Comparison of ENCODE assay signal across 35 cellular contexts in genomic region chr2:14018620-14019019, GRCh38.
"Had no signal": no experiment of that assay in that cellular context is flagged by ENCODE, and none has a peak within 500 bp of the region (broad histone marks: within the 10 kb centered on the region; RNA-seq: fewer than 3 reads in every experiment).

No MANE protein-coding gene starts in this region.

- H3K36me3 Mint-ChIP-seq: activated CD8-positive, alpha-beta memory T cell treated with anti-CD3 and anti-CD28 coated beads, Interleukin-2, amount 10 ng/mL, durations not matched to agents 7 days and 5 days; activated naive CD4-positive, alpha-beta T cell treated with anti-CD3 and anti-CD28 coated beads, Interleukin-2, amount 50 U/mL, for 72 hours; activated naive CD8-positive, alpha-beta T cell treated with anti-CD3 and anti-CD28 coated beads for 36 hours had no signal

- H3K27ac ChIP-seq: adrenal gland, body of pancreas, brain microvascular endothelial cell, breast epithelium, VCaP had no signal

- H3K4me3 Mint-ChIP-seq: activated B cell treated with CpG ODN at 0.5 μM for 24 hours; activated CD4-positive, alpha-beta memory T cell treated with anti-CD3 and anti-CD28 coated beads, Interleukin-2, amount 10 ng/mL, durations not matched to agents 7 days and 5 days; activated CD4-positive, alpha-beta T cell treated with anti-CD3 and anti-CD28 coated beads, Interleukin-2, amount 10 ng/mL, durations not matched to agents 7 days and 5 days; activated CD8-positive, alpha-beta memory T cell treated with anti-CD3 and anti-CD28 coated beads, Interleukin-2, amount 10 ng/mL, durations not matched to agents 7 days and 5 days; activated CD8-positive, alpha-beta T cell treated with anti-CD3 and anti-CD28 coated beads, Interleukin-2, amount 10 ng/mL, durations not matched to agents 7 days and 5 days; activated naive CD4-positive, alpha-beta T cell treated with anti-CD3 and anti-CD28 coated beads for 36 hours; activated naive CD8-positive, alpha-beta T cell treated with anti-CD3 and anti-CD28 coated beads for 36 hours; activated T-cell treated with anti-CD3 and anti-CD28 coated beads, Interleukin-2, amount 50 U/mL, for 24 hours; T-helper 1 cell treated with Interleukin-12 subunit alpha and Interleukin-12 subunit beta and Interleukin-4 antibody, amounts not matched to agents 30 μg/mL and 1 μg/mL, for 36 hours; T-helper 2 cell treated with Interferon-gamma antibody and Interleukin-4, amounts not matched to agents 5 μg/mL and 100 μg/mL, for 36 hours had no signal

- H3K9me3 Mint-ChIP-seq: activated B cell treated with CpG ODN at 0.5 μM for 24 hours; activated naive CD4-positive, alpha-beta T cell treated with anti-CD3 and anti-CD28 coated beads for 36 hours; activated naive CD8-positive, alpha-beta T cell treated with anti-CD3 and anti-CD28 coated beads for 36 hours; T-helper 1 cell treated with Interleukin-12 subunit alpha and Interleukin-12 subunit beta and Interleukin-4 antibody, amounts not matched to agents 30 μg/mL and 1 μg/mL, for 36 hours had no signal

- H3K27ac Mint-ChIP-seq: activated B cell treated with CpG ODN at 0.5 μM for 24 hours; activated CD4-positive, alpha-beta memory T cell treated with anti-CD3 and anti-CD28 coated beads, Interleukin-2, amount 10 ng/mL, durations not matched to agents 7 days and 5 days; activated CD4-positive, alpha-beta T cell treated with anti-CD3 and anti-CD28 coated beads, Interleukin-2, amount 10 ng/mL, durations not matched to agents 7 days and 5 days; activated CD8-positive, alpha-beta memory T cell treated with anti-CD3 and anti-CD28 coated beads, Interleukin-2, amount 10 ng/mL, durations not matched to agents 7 days and 5 days; activated CD8-positive, alpha-beta T cell treated with anti-CD3 and anti-CD28 coated beads, Interleukin-2, amount 10 ng/mL, durations not matched to agents 7 days and 5 days; activated naive CD4-positive, alpha-beta T cell treated with anti-CD3 and anti-CD28 coated beads for 36 hours; activated naive CD4-positive, alpha-beta T cell treated with anti-CD3 and anti-CD28 coated beads, Interleukin-2, amount 50 U/mL, for 72 hours; activated naive CD8-positive, alpha-beta T cell treated with anti-CD3 and anti-CD28 coated beads for 36 hours; activated T-cell treated with anti-CD3 and anti-CD28 coated beads, Interleukin-2, amount 50 U/mL, for 24 hours; activated T-helper 2 cell treated with anti-CD3 and anti-CD28 coated beads, Interferon-gamma antibody, Interleukin-2, Interleukin-4, amounts not matched to agents 10 μg/mL and 5 μg/mL and 100 μg/mL, durations not matched to agents 14 hours and 24 hours and 36 hours; T-helper 1 cell treated with Interleukin-12 subunit alpha and Interleukin-12 subunit beta and Interleukin-4 antibody, amounts not matched to agents 30 μg/mL and 1 μg/mL, for 36 hours; T-helper 2 cell treated with Interferon-gamma antibody and Interleukin-4, amounts not matched to agents 5 μg/mL and 100 μg/mL, for 36 hours had no signal

- H3K4me1 Mint-ChIP-seq: activated B cell treated with CpG ODN at 0.5 μM for 24 hours; activated CD4-positive, alpha-beta memory T cell treated with anti-CD3 and anti-CD28 coated beads, Interleukin-2, amount 10 ng/mL, durations not matched to agents 7 days and 5 days; activated CD4-positive, alpha-beta T cell treated with anti-CD3 and anti-CD28 coated beads, Interleukin-2, amount 10 ng/mL, durations not matched to agents 7 days and 5 days; activated CD8-positive, alpha-beta memory T cell treated with anti-CD3 and anti-CD28 coated beads, Interleukin-2, amount 10 ng/mL, durations not matched to agents 7 days and 5 days; activated naive CD8-positive, alpha-beta T cell treated with anti-CD3 and anti-CD28 coated beads for 36 hours had no signal

- H3K36me3 ChIP-seq: adrenal gland, brain microvascular endothelial cell, breast epithelium had no signal

- DNase-seq: activated B cell treated with CpG ODN at 0.5 μM for 24 hours; activated CD4-positive, alpha-beta memory T cell treated with anti-CD3 and anti-CD28 coated beads, Interleukin-2, amount 10 ng/mL, durations not matched to agents 7 days and 5 days; activated CD4-positive, alpha-beta T cell treated with anti-CD3 and anti-CD28 coated beads for 48 hours; activated CD4-positive, alpha-beta T cell treated with anti-CD3 and anti-CD28 coated beads, Interleukin-2, amount 10 ng/mL, durations not matched to agents 7 days and 5 days; activated CD4-positive, alpha-beta T cell treated with anti-CD3 and anti-CD28 coated beads, Interleukin-2, amount 50 U/mL, for 48 hours; activated CD4-positive, CD25-positive, alpha-beta regulatory T cell treated with anti-CD3 and anti-CD28 coated beads, Interleukin-2, amount 50 U/mL, for 72 hours; activated CD8-positive, alpha-beta memory T cell treated with anti-CD3 and anti-CD28 coated beads for 24 hours; activated CD8-positive, alpha-beta memory T cell treated with anti-CD3 and anti-CD28 coated beads, Interleukin-2, amount 10 ng/mL, durations not matched to agents 7 days and 5 days; activated CD8-positive, alpha-beta memory T cell treated with anti-CD3 and anti-CD28 coated beads, Interleukin-2, amount 50 U/mL, for 48 hours; activated CD8-positive, alpha-beta T cell treated with anti-CD3 and anti-CD28 coated beads, Interleukin-2, amount 10 ng/mL, durations not matched to agents 7 days and 5 days; activated effector memory CD4-positive, alpha-beta T cell treated with Interleukin-2 at 50 U/mL for 16 hours; activated gamma-delta T cell treated with Interleukin-2 at 50 U/mL for 16 hours; activated naive CD4-positive, alpha-beta T cell; activated naive CD4-positive, alpha-beta T cell treated with anti-CD3 and anti-CD28 coated beads for 36 hours; activated naive CD4-positive, alpha-beta T cell treated with anti-CD3 and anti-CD28 coated beads, Interleukin-2, amount 50 U/mL, for 16 hours; activated naive CD8-positive, alpha-beta T cell treated with anti-CD3 and anti-CD28 coated beads for 36 hours; activated T-cell treated with anti-CD3 and anti-CD28 coated beads, Interleukin-2, amount 50 U/mL, for 24 hours; activated T-cell treated with anti-CD3 and anti-CD28 coated beads, Interleukin-2, amount 50 U/mL, for 48 hours; adrenal gland; amniotic stem cell; aorta; body of pancreas; brain microvascular endothelial cell; central memory CD4-positive, alpha-beta T cell; T-helper 1 cell; T-helper 2 cell; T-helper 9 cell had no signal

- H3K4me1 ChIP-seq: adrenal gland, body of pancreas had no signal

- FAIRE-seq: astrocyte, TTC549 had no signal

- H3K9me3 ChIP-seq: adrenal gland, body of pancreas, breast epithelium had no signal

- H3K27me3 Mint-ChIP-seq: activated B cell treated with CpG ODN at 0.5 μM for 24 hours; activated CD4-positive, alpha-beta memory T cell treated with anti-CD3 and anti-CD28 coated beads, Interleukin-2, amount 10 ng/mL, durations not matched to agents 7 days and 5 days; activated CD4-positive, alpha-beta T cell treated with anti-CD3 and anti-CD28 coated beads, Interleukin-2, amount 10 ng/mL, durations not matched to agents 7 days and 5 days; activated CD8-positive, alpha-beta memory T cell treated with anti-CD3 and anti-CD28 coated beads, Interleukin-2, amount 10 ng/mL, durations not matched to agents 7 days and 5 days; activated naive CD8-positive, alpha-beta T cell treated with anti-CD3 and anti-CD28 coated beads for 36 hours; activated T-cell treated with anti-CD3 and anti-CD28 coated beads, Interleukin-2, amount 50 U/mL, for 24 hours had no signal

- ATAC-seq: activated CD8-positive, alpha-beta memory T cell treated with anti-CD3 and anti-CD28 coated beads, Interleukin-2, amount 10 ng/mL, durations not matched to agents 7 days and 5 days; activated CD8-positive, alpha-beta T cell treated with anti-CD3 and anti-CD28 coated beads, Interleukin-2, amount 10 ng/mL, durations not matched to agents 7 days and 5 days; activated naive CD4-positive, alpha-beta T cell treated with anti-CD3 and anti-CD28 coated beads, Interleukin-2, amount 50 U/mL, for 72 hours; body of pancreas had no signal

- H3K4me3 ChIP-seq: adrenal gland, body of pancreas, breast epithelium had no signal

- H3K27me3 ChIP-seq: adrenal gland, body of pancreas, brain microvascular endothelial cell, breast epithelium had no signal
